Comparison of ENCODE assay signal across 11 cellular contexts in genomic region chr12:113196582-113196981, GRCh38. TPM values are rescaled to one million over a fixed set of nuclear protein-coding genes. Genes with fewer than 3 reads are reported as not detected.
A peak's percentile ranks its signal among the peaks of the same experiment; 100 is the strongest.
DNase-seq lines count a peak whose midpoint lies in the region; ATAC-seq and TF ChIP-seq lines count a peak whose summit lies in the region.
"Had no signal": no experiment of that assay in that cellular context is flagged by ENCODE, and none has a peak within 500 bp of the region (broad histone marks: within the 10 kb centered on the region; RNA-seq: fewer than 3 reads in every experiment).

No MANE protein-coding gene starts in this region.

- H3K36me3 ChIP-seq in OCI-LY7 (ENCODE audit: insufficient read depth, low read length), result peaks cover 61% of the 10 kb centered on the region

- no peaks in the 10 kb centered on the region for H4K20me1 ChIP-seq in OCI-LY7 (ENCODE audit: insufficient read depth, low read length)

- peak overlapping the region; percentile 65 for H3K27ac ChIP-seq in OCI-LY7 (ENCODE audit: low read depth, low read length, poor library complexity, severe bottlenecking)
- H3K27ac ChIP-seq: C4-2B had no signal

- POLR2A ChIA-PET in OCI-LY7 (lab: Charles Lee), result interaction anchor here (1.0 to 1.7 kb wide), 3 partner anchors 11 to 29 kb away, joined by 3 to 4 read pairs (median 4); no protein-coding TSS in a partner anchor

- H3K4me1 ChIP-seq in OCI-LY7 (ENCODE audit: insufficient read depth, low read length, poor library complexity, severe bottlenecking), result peaks cover 49% of the 10 kb centered on the region

- H3K4me3 Mint-ChIP-seq in activated CD8-positive, alpha-beta memory T cell treated with anti-CD3 and anti-CD28 coated beads, Interleukin-2, amount 10 ng/mL, durations not matched to agents 7 days and 5 days, result no peak overlapping the region
- no peak overlapping the region for H3K4me3 Mint-ChIP-seq in stimulated activated naive B cell treated with anti-CD40 and anti-IgM and Interleukin-4, amounts not matched to agents 10 μg/mL and 1 μg/mL and 100 μg/mL, for 72 hours

- BruUV-seq in OCI-LY7 (replicated peaks; lab: Mats Ljungman, UMichigan), result no TSS peak

- intact Hi-C loops in OCI-LY7 (cut with micrococcal nuclease; ENCODE audit: unreplicated experiment), result loop anchor here (5.0 to 10.0 kb wide), 4 partner anchors 78 to 226 kb away; partner anchors contain the start of gene SDSL
- intact Hi-C loops in left ventricle myocardium superior (cut with micrococcal nuclease), result loop anchor here (10.0 kb wide), 1 partner anchor 68 kb away; no protein-coding TSS in a partner anchor

- no peaks in the 10 kb centered on the region for H3K9me3 Mint-ChIP-seq in activated CD8-positive, alpha-beta memory T cell treated with anti-CD3 and anti-CD28 coated beads, Interleukin-2, amount 10 ng/mL, durations not matched to agents 7 days and 5 days (ENCODE audit: low read depth)
- no peaks in the 10 kb centered on the region for H3K9me3 Mint-ChIP-seq in stimulated activated naive B cell treated with anti-CD40 and anti-IgM and Interleukin-4, amounts not matched to agents 10 μg/mL and 1 μg/mL and 100 μg/mL, for 72 hours

- H3K9me3 ChIP-seq in OCI-LY7 (ENCODE audit: low read length), result no peaks in the 10 kb centered on the region

- no peaks in the 10 kb centered on the region for H3K27me3 Mint-ChIP-seq in activated CD8-positive, alpha-beta memory T cell treated with anti-CD3 and anti-CD28 coated beads, Interleukin-2, amount 10 ng/mL, durations not matched to agents 7 days and 5 days
- no peaks in the 10 kb centered on the region for H3K27me3 Mint-ChIP-seq in stimulated activated naive B cell treated with anti-CD40 and anti-IgM and Interleukin-4, amounts not matched to agents 10 μg/mL and 1 μg/mL and 100 μg/mL, for 72 hours

- H3K9me2 ChIP-seq in OCI-LY7 (ENCODE audit: insufficient read depth, low read length), result no peaks in the 10 kb centered on the region

- peak; percentile 16 for ATAC-seq in activated CD8-positive, alpha-beta memory T cell treated with anti-CD3 and anti-CD28 coated beads, Interleukin-2, amount 10 ng/mL, durations not matched to agents 7 days and 5 days
- ATAC-seq in left ventricle myocardium superior, result peak; percentile 8
- peak; percentile 2 to 5 for ATAC-seq in stimulated activated naive B cell treated with anti-CD40 and anti-IgM and Interleukin-4, amounts not matched to agents 10 μg/mL and 1 μg/mL and 100 μg/mL, for 72 hours (replicated peaks)
- ATAC-seq in GM19452 (IDR thresholded peaks at IDR 0.05; ENCODE audit: unreplicated experiment), result no peak

- H3K36me3 Mint-ChIP-seq in activated CD8-positive, alpha-beta memory T cell treated with anti-CD3 and anti-CD28 coated beads, Interleukin-2, amount 10 ng/mL, durations not matched to agents 7 days and 5 days, result peaks cover 6% of the 10 kb centered on the region
- H3K36me3 Mint-ChIP-seq in stimulated activated naive B cell treated with anti-CD40 and anti-IgM and Interleukin-4, amounts not matched to agents 10 μg/mL and 1 μg/mL and 100 μg/mL, for 72 hours, result peaks cover 15 to 25% of the 10 kb centered on the region in 2 donors

- peaks cover 7% of the 10 kb centered on the region for H3K4me1 Mint-ChIP-seq in activated CD8-positive, alpha-beta memory T cell treated with anti-CD3 and anti-CD28 coated beads, Interleukin-2, amount 10 ng/mL, durations not matched to agents 7 days and 5 days
- H3K4me1 Mint-ChIP-seq in stimulated activated naive B cell treated with anti-CD40 and anti-IgM and Interleukin-4, amounts not matched to agents 10 μg/mL and 1 μg/mL and 100 μg/mL, for 72 hours, result peaks cover 17 to 34% of the 10 kb centered on the region in 2 donors

- no peaks in the 10 kb centered on the region for H3K79me2 ChIP-seq in OCI-LY7 (ENCODE audit: insufficient read depth, low read depth, low read length)

- CTCF ChIA-PET in activated CD8-positive, alpha-beta memory T cell treated with anti-CD3 and anti-CD28 coated beads, Interleukin-2, amount 10 ng/mL, durations not matched to agents 7 days and 5 days (lab: Charles Lee), result interaction anchor here (0.9 to 3.0 kb wide), 5 partner anchors 10 to 229 kb away, joined by 3 to 20 read pairs (median 13); no protein-coding TSS in a partner anchor
- CTCF ChIA-PET in OCI-LY7 (lab: Charles Lee; ENCODE audit: unreplicated experiment), result no interaction called here

- DNase-seq in activated CD8-positive, alpha-beta memory T cell treated with anti-CD3 and anti-CD28 coated beads, Interleukin-2, amount 10 ng/mL, durations not matched to agents 7 days and 5 days, result no peak
- no peak for DNase-seq in activated CD8-positive, alpha-beta memory T cell treated with anti-CD3 and anti-CD28 coated beads for 24 hours
- DNase-seq in OCI-LY7 (ENCODE audit: low spot score) (no peak), left ventricle myocardium superior (no peak), HuH-7 (ENCODE audit: low spot score) (no peak), putamen (ENCODE audit: low spot score) (no peak)
- no peak for DNase-seq in stimulated activated naive B cell treated with anti-CD40 and anti-IgM and Interleukin-4, amounts not matched to agents 10 μg/mL and 1 μg/mL and 100 μg/mL, for 72 hours

- no peak for TF ChIP-seq CTCF in OCI-LY7 (conservative IDR thresholded peaks at IDR 0.05; ENCODE audit: low read length)

- H2AFZ ChIP-seq in OCI-LY7 (ENCODE audit: low read length), result no peak overlapping the region

- H3K4me2 ChIP-seq in OCI-LY7 (ENCODE audit: low read length), result no peak overlapping the region

- H3K27ac Mint-ChIP-seq in activated CD8-positive, alpha-beta memory T cell treated with anti-CD3 and anti-CD28 coated beads, Interleukin-2, amount 10 ng/mL, durations not matched to agents 7 days and 5 days, result no peak overlapping the region
- H3K27ac Mint-ChIP-seq in stimulated activated naive B cell treated with anti-CD40 and anti-IgM and Interleukin-4, amounts not matched to agents 10 μg/mL and 1 μg/mL and 100 μg/mL, for 72 hours, result no peak overlapping the region

- H3K4me3 ChIP-seq in OCI-LY7 (ENCODE audit: low read depth, low read length, poor library complexity, severe bottlenecking), result no peak overlapping the region

RNA-seq across cellular contexts. Expression of gene RITA1, which starts 11.1 kb away (rescaled TPM):
- 10 to 100 TPM; 23.1 to 29.6 TPM for total RNA-seq in activated CD8-positive, alpha-beta memory T cell treated with anti-CD3 and anti-CD28 coated beads, Interleukin-2, amount 10 ng/mL, durations not matched to agents 7 days and 5 days
- 72.5 and 90.8 TPM in 2 replicates for total RNA-seq in OCI-LY7 (2014; rRNA removed; shearing (Covaris generic))
- 59.5 and 68.6 TPM in 2 replicates for total RNA-seq in OCI-LY7 (2022)
- total RNA-seq in left ventricle myocardium superior, result 19.5 TPM

RNA-seq across cellular contexts. Expression of gene DDX54, which starts 11.3 kb away (rescaled TPM):
- 10 to 100 TPM; 71.5 to 99.0 TPM for total RNA-seq in activated CD8-positive, alpha-beta memory T cell treated with anti-CD3 and anti-CD28 coated beads, Interleukin-2, amount 10 ng/mL, durations not matched to agents 7 days and 5 days
- 86.0 and 87.2 TPM in 2 replicates for total RNA-seq in OCI-LY7 (2014; rRNA removed; shearing (Covaris generic))
- total RNA-seq in OCI-LY7 (2022) (145 and 150 TPM in 2 replicates), left ventricle myocardium superior (33.8 TPM)

RNA-seq across cellular contexts. Expression of gene TPCN1, which starts 24.7 kb away (rescaled TPM):
- total RNA-seq in activated CD8-positive, alpha-beta memory T cell treated with anti-CD3 and anti-CD28 coated beads, Interleukin-2, amount 10 ng/mL, durations not matched to agents 7 days and 5 days, result 10 to 100 TPM; 21.4 to 23.3 TPM
- total RNA-seq in OCI-LY7 (2014; rRNA removed; shearing (Covaris generic)), result 72.4 and 96.0 TPM in 2 replicates
- total RNA-seq in OCI-LY7 (2022) (160 and 177 TPM in 2 replicates), left ventricle myocardium superior (145 TPM)

RNA-seq across cellular contexts. Expression of gene CFAP73, which starts 47.1 kb away (rescaled TPM):
- total RNA-seq in activated CD8-positive, alpha-beta memory T cell treated with anti-CD3 and anti-CD28 coated beads, Interleukin-2, amount 10 ng/mL, durations not matched to agents 7 days and 5 days, result not detected
- total RNA-seq in OCI-LY7 (2014; rRNA removed; shearing (Covaris generic)), result 14.0 and 26.9 TPM in 2 replicates
- total RNA-seq in OCI-LY7 (2022) (37.4 and 39.2 TPM in 2 replicates), left ventricle myocardium superior (not detected)
- total RNA-seq: H4, SK-MEL-5 had no signal
